In the genomic region with DNA sequence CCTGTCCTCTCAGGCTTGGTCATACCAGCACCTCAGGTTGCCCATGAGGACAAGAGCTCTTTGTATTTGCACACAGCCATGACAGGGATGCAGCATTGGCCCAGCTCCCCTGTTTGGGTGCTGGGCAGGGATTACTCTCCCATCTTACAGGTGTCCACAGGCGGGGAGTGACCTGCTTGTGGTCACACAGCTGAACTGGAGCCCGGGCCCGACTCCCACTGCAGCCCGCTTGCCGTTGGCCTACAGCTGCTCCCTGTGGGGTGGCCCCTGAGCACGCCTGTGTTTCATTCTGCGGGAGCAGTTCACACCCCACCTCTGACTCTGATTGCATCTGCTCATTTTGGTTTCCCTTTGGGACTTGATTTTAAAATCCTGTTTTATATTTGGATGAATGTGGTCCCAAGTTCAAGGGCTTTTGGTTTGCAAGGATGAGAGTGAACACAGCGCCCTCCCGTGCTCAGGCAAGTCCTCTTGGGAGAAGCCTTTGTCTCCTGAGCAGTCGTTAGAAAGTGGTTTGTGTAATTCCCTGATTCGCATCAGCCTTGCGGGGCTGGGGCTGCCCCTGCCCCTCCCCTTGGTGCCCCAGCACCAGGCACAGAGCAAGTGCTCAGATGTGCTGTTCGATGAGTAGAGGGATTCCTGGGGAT, we compare ENCODE assay signal across 1 cellular context.
TF ChIP-seq lines count a peak whose summit lies in the region.

No MANE protein-coding gene starts in this region.

TF ChIP-seq in H1, 55 proteins besides CTCF, POLR2A, EP300 and RAD21:
- no peak for TF ChIP-seq ASH2L (IDR thresholded peaks at IDR 0.05; ENCODE audit: low read length)
- TF ChIP-seq JUND (IDR thresholded peaks at IDR 0.05; ENCODE audit: low read length), result no peak
- TF ChIP-seq ZNF274 (IDR thresholded peaks at IDR 0.05; ENCODE audit: borderline replicate concordance, extremely low read depth, low read length), result no peak
- TF ChIP-seq CREB1 (IDR thresholded peaks at IDR 0.05), result no peak
- TF ChIP-seq SIN3A (conservative IDR thresholded peaks at IDR 0.05 in 1 of 2, IDR thresholded peaks at IDR 0.05 in 1 of 2; ENCODE audit: low read depth in 1 of 2, low read length in 2 of 2), result no peak
- TF ChIP-seq, protein P1, sequence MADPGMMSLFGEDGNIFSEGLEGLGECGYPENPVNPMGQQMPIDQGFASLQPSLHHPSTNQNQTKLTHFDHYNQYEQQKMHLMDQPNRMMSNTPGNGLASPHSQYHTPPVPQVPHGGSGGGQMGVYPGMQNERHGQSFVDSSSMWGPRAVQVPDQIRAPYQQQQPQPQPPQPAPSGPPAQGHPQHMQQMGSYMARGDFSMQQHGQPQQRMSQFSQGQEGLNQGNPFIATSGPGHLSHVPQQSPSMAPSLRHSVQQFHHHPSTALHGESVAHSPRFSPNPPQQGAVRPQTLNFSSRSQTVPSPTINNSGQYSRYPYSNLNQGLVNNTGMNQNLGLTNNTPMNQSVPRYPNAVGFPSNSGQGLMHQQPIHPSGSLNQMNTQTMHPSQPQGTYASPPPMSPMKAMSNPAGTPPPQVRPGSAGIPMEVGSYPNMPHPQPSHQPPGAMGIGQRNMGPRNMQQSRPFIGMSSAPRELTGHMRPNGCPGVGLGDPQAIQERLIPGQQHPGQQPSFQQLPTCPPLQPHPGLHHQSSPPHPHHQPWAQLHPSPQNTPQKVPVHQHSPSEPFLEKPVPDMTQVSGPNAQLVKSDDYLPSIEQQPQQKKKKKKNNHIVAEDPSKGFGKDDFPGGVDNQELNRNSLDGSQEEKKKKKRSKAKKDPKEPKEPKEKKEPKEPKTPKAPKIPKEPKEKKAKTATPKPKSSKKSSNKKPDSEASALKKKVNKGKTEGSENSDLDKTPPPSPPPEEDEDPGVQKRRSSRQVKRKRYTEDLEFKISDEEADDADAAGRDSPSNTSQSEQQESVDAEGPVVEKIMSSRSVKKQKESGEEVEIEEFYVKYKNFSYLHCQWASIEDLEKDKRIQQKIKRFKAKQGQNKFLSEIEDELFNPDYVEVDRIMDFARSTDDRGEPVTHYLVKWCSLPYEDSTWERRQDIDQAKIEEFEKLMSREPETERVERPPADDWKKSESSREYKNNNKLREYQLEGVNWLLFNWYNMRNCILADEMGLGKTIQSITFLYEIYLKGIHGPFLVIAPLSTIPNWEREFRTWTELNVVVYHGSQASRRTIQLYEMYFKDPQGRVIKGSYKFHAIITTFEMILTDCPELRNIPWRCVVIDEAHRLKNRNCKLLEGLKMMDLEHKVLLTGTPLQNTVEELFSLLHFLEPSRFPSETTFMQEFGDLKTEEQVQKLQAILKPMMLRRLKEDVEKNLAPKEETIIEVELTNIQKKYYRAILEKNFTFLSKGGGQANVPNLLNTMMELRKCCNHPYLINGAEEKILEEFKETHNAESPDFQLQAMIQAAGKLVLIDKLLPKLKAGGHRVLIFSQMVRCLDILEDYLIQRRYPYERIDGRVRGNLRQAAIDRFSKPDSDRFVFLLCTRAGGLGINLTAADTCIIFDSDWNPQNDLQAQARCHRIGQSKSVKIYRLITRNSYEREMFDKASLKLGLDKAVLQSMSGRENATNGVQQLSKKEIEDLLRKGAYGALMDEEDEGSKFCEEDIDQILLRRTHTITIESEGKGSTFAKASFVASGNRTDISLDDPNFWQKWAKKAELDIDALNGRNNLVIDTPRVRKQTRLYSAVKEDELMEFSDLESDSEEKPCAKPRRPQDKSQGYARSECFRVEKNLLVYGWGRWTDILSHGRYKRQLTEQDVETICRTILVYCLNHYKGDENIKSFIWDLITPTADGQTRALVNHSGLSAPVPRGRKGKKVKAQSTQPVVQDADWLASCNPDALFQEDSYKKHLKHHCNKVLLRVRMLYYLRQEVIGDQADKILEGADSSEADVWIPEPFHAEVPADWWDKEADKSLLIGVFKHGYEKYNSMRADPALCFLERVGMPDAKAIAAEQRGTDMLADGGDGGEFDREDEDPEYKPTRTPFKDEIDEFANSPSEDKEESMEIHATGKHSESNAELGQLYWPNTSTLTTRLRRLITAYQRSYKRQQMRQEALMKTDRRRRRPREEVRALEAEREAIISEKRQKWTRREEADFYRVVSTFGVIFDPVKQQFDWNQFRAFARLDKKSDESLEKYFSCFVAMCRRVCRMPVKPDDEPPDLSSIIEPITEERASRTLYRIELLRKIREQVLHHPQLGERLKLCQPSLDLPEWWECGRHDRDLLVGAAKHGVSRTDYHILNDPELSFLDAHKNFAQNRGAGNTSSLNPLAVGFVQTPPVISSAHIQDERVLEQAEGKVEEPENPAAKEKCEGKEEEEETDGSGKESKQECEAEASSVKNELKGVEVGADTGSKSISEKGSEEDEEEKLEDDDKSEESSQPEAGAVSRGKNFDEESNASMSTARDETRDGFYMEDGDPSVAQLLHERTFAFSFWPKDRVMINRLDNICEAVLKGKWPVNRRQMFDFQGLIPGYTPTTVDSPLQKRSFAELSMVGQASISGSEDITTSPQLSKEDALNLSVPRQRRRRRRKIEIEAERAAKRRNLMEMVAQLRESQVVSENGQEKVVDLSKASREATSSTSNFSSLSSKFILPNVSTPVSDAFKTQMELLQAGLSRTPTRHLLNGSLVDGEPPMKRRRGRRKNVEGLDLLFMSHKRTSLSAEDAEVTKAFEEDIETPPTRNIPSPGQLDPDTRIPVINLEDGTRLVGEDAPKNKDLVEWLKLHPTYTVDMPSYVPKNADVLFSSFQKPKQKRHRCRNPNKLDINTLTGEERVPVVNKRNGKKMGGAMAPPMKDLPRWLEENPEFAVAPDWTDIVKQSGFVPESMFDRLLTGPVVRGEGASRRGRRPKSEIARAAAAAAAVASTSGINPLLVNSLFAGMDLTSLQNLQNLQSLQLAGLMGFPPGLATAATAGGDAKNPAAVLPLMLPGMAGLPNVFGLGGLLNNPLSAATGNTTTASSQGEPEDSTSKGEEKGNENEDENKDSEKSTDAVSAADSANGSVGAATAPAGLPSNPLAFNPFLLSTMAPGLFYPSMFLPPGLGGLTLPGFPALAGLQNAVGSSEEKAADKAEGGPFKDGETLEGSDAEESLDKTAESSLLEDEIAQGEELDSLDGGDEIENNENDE (IDR thresholded peaks at IDR 0.05; ENCODE audit: insufficient replicate concordance, low read length), result no peak
